Comparison of ENCODE assay signal across 19 cellular contexts in the genomic region with DNA sequence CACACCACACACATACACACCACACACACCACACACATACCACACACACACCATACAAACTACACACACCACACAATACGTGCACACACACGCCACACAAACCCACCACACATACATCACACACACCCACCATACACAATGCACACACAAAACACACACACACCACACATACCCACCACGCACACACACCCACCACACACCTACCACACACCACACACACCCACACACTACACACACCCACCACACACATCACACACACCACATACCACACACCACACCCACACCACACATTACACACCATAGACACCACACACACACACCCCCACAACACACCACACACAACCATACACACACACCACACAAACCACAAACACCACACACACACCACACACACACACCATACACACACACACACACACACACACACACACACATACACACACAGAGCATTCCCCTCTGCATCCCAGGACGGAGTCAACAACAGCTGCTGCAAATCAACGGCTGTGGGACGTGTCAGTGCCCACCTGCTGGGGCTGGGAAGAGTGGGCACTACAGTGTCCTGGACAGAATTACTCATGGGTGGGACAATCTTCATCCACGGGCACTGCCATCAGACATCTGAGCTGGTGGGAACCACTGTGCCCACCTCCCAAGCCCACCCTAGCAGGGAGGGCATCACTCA. TPM values are rescaled to one million over a fixed set of nuclear protein-coding genes. Genes with fewer than 3 reads are reported as not detected.
A peak's percentile ranks its signal among the peaks of the same experiment; 100 is the strongest.
DNase-seq lines count a peak whose midpoint lies in the region; ATAC-seq, FAIRE-seq and TF ChIP-seq lines count a peak whose summit lies in the region.
"Had no signal": no experiment of that assay in that cellular context is flagged by ENCODE, and none has a peak within 500 bp of the region (broad histone marks: within the 10 kb centered on the region; RNA-seq: fewer than 3 reads in every experiment).

No MANE protein-coding gene starts in this region.

- H3K4me3 Mint-ChIP-seq in activated naive CD4-positive, alpha-beta T cell treated with anti-CD3 and anti-CD28 coated beads, Interleukin-2, amount 50 U/mL, for 24 hours = no peak overlapping the region
- H3K4me3 Mint-ChIP-seq in stimulated activated effector memory CD8-positive, alpha-beta T cell treated with anti-CD3 and anti-CD28 coated beads, Interleukin-12 subunit alpha, Interleukin-12 subunit beta, amount 100 ng/mL, for 72 hours = peak overlapping the region; percentile 28
- H3K4me3 Mint-ChIP-seq: T-helper 1 cell treated with Interleukin-12 subunit alpha and Interleukin-12 subunit beta and Interleukin-4 antibody, amounts not matched to agents 30 μg/mL and 1 μg/mL, for 36 hours had no signal

- no peak for DNase-seq in activated naive CD4-positive, alpha-beta T cell (lab: John Stamatoyannopoulos, UW)
- DNase-seq in endothelial cell of umbilical vein (ENCODE audit: low read depth, low spot score) = no peak
- DNase-seq in stimulated activated effector memory CD8-positive, alpha-beta T cell treated with anti-CD3 and anti-CD28 coated beads, Interleukin-12 subunit alpha, Interleukin-12 subunit beta, amount 100 ng/mL, for 72 hours (ENCODE audit: low spot score in 2 of 2) = no peak
- no peak for DNase-seq in kidney
- DNase-seq: CD4-positive, alpha-beta memory T cell; foreskin fibroblast; GOT3; midbrain; NCI-H1105 treated with DMSO at 0.1 percent for 48 hours; OCI-M1; SIG-M5 had no signal

- TF ChIP-seq CTCF in OCI-LY3 (IDR thresholded peaks at IDR 0.05; ENCODE audit: low read depth, low read length) (no peak), endothelial cell of umbilical vein (IDR thresholded peaks at IDR 0.05; ENCODE audit: extremely low read depth in 1 of 2, insufficient read depth in 1 of 2, low read depth in 1 of 2, low read length in 2 of 2) (no peak), kidney (IDR thresholded peaks at IDR 0.05; ENCODE audit: borderline replicate concordance, extremely low read depth, insufficient read depth) (no peak)

- H3K36me3 Mint-ChIP-seq in activated naive CD4-positive, alpha-beta T cell treated with anti-CD3 and anti-CD28 coated beads, Interleukin-2, amount 50 U/mL, for 24 hours = no peaks in the 10 kb centered on the region
- H3K36me3 Mint-ChIP-seq in stimulated activated effector memory CD8-positive, alpha-beta T cell treated with anti-CD3 and anti-CD28 coated beads, Interleukin-12 subunit alpha, Interleukin-12 subunit beta, amount 100 ng/mL, for 72 hours = peaks cover 12% of the 10 kb centered on the region
- H3K36me3 Mint-ChIP-seq: CD4-positive, alpha-beta memory T cell had no signal

- dilution Hi-C loops in endothelial cell of umbilical vein (cut with MboI; ENCODE audit: extremely low pct_ligation_motif_present, low sequenced_read_pairs) = no loop called here

- H3K27ac ChIP-seq in OCI-LY3 (ENCODE audit: low read length) (peak overlapping the region; percentile 74), endothelial cell of umbilical vein (ENCODE audit: insufficient read depth, low read depth, low read length) (no peak overlapping the region), kidney (ENCODE audit: low read depth in 2 of 2, low read length in 2 of 2) (no peak overlapping the region)
- H3K27ac ChIP-seq: colonic mucosa, KMS-11 had no signal

- peak overlapping the region; percentile 83 for H3K4me2 ChIP-seq in OCI-LY3 (ENCODE audit: low read length)
- no peak overlapping the region for H3K4me2 ChIP-seq in endothelial cell of umbilical vein (ENCODE audit: insufficient read depth, low read length)
- H3K4me2 ChIP-seq: KMS-11 had no signal

- no peaks in the 10 kb centered on the region for H3K9me3 ChIP-seq in OCI-LY3 (ENCODE audit: insufficient read depth, low read length)
- no peaks in the 10 kb centered on the region for H3K9me3 ChIP-seq in endothelial cell of umbilical vein (replicated peaks; ENCODE audit: control insufficient read depth, insufficient read depth, low read length)
- H3K9me3 ChIP-seq in kidney (ENCODE audit: control insufficient read depth in 1 of 2, low read length in 2 of 2) = no peaks in the 10 kb centered on the region
- H3K9me3 ChIP-seq: colonic mucosa, upper lobe of left lung had no signal

- H3K36me3 ChIP-seq in OCI-LY3 (replicated peaks; ENCODE audit: low read depth, low read length) (peaks cover 44% of the 10 kb centered on the region), endothelial cell of umbilical vein (ENCODE audit: control insufficient read depth in 2 of 2, extremely low read depth in 1 of 2, insufficient read depth in 2 of 2, low read length in 2 of 2) (no peaks in the 10 kb centered on the region), kidney (ENCODE audit: control insufficient read depth in 1 of 2, insufficient read depth in 2 of 2, low read length in 2 of 2) (no peaks in the 10 kb centered on the region)
- H3K36me3 ChIP-seq: colonic mucosa had no signal

- intact Hi-C loops in endothelial cell of umbilical vein (cut with micrococcal nuclease) (no loop called here), kidney (cut with DNase I) (no loop called here)

- CTCF ChIA-PET in endothelial cell of umbilical vein (lab: Charles Lee) = interaction anchor here (2.3 to 24.5 kb wide), 2 partner anchors 15 to 160 kb away, joined by 16 to 1618 read pairs; no protein-coding TSS in a partner anchor

- H3K9ac ChIP-seq in OCI-LY3 (ENCODE audit: low read length) = peak overlapping the region; percentile 68
- no peak overlapping the region for H3K9ac ChIP-seq in endothelial cell of umbilical vein (replicated peaks; ENCODE audit: extremely low read depth, insufficient read depth, low read length)
- H3K9ac ChIP-seq in kidney (ENCODE audit: low read length in 2 of 2) = no peak overlapping the region
- H3K9ac ChIP-seq: KMS-11 had no signal

- H3K79me2 ChIP-seq in OCI-LY3 (ENCODE audit: low read length) = peaks cover 73% of the 10 kb centered on the region
- H3K79me2 ChIP-seq in endothelial cell of umbilical vein (ENCODE audit: control insufficient read depth, insufficient read depth, low read length) = no peaks in the 10 kb centered on the region

- FAIRE-seq in endothelial cell of umbilical vein (lab: Jason Lieb, UNC) (peak; percentile 71), kidney (lab: Jason Lieb, UNC) (no peak)

- H3K27me3 ChIP-seq in OCI-LY3 (ENCODE audit: low read depth, low read length) (no peaks in the 10 kb centered on the region), endothelial cell of umbilical vein (ENCODE audit: control insufficient read depth in 2 of 2, insufficient read depth in 2 of 2, low read length in 2 of 2) (no peaks in the 10 kb centered on the region)
- H3K27me3 ChIP-seq: colonic mucosa, upper lobe of left lung had no signal

- no peak for ATAC-seq in stimulated activated effector memory CD8-positive, alpha-beta T cell treated with anti-CD3 and anti-CD28 coated beads, Interleukin-12 subunit alpha, Interleukin-12 subunit beta, amount 100 ng/mL, for 72 hours
- ATAC-seq in HG03045 (IDR thresholded peaks at IDR 0.05; ENCODE audit: unreplicated experiment) (no peak), HG02852 (IDR thresholded peaks at IDR 0.05; ENCODE audit: unreplicated experiment) (no peak)

- TF ChIP-seq POLR2A in endothelial cell of umbilical vein (IDR thresholded peaks at IDR 0.05; ENCODE audit: low read depth, low read length) = no peak

- H3K4me3 ChIP-seq in OCI-LY3 (ENCODE audit: low read length) (peak overlapping the region; percentile 75), endothelial cell of umbilical vein (replicated peaks in 1 of 3; ENCODE audit: insufficient read depth in 1 of 3, low read depth in 1 of 3, low read length in 3 of 3) (no peak overlapping the region), kidney (ENCODE audit: low read length in 2 of 2) (no peak overlapping the region)
- H3K4me3 ChIP-seq: colonic mucosa, upper lobe of left lung had no signal

- no peaks in the 10 kb centered on the region for H3K27me3 Mint-ChIP-seq in activated naive CD4-positive, alpha-beta T cell treated with anti-CD3 and anti-CD28 coated beads, Interleukin-2, amount 50 U/mL, for 24 hours
- H3K27me3 Mint-ChIP-seq: CD4-positive, alpha-beta memory T cell had no signal

- no peaks in the 10 kb centered on the region for H3K9me1 ChIP-seq in endothelial cell of umbilical vein (replicated peaks; ENCODE audit: control insufficient read depth, extremely low read depth, insufficient read depth, low read length)

- H3K4me1 Mint-ChIP-seq in activated naive CD4-positive, alpha-beta T cell treated with anti-CD3 and anti-CD28 coated beads, Interleukin-2, amount 50 U/mL, for 24 hours = peaks cover 11% of the 10 kb centered on the region
- H3K4me1 Mint-ChIP-seq in stimulated activated effector memory CD8-positive, alpha-beta T cell treated with anti-CD3 and anti-CD28 coated beads, Interleukin-12 subunit alpha, Interleukin-12 subunit beta, amount 100 ng/mL, for 72 hours = peaks cover 64% of the 10 kb centered on the region

- H4K20me1 ChIP-seq in OCI-LY3 (ENCODE audit: insufficient read depth, low read length) (peaks cover 25% of the 10 kb centered on the region), endothelial cell of umbilical vein (replicated peaks; ENCODE audit: control insufficient read depth, extremely low read depth, insufficient read depth, low read length) (no peaks in the 10 kb centered on the region)

- H3K4me1 ChIP-seq in OCI-LY3 (ENCODE audit: low read length) = peaks cover 78% of the 10 kb centered on the region
- H3K4me1 ChIP-seq in endothelial cell of umbilical vein (ENCODE audit: control insufficient read depth, extremely low read depth, insufficient read depth, low read length) = peaks cover 3% of the 10 kb centered on the region
- H3K4me1 ChIP-seq in kidney (ENCODE audit: control insufficient read depth in 1 of 2, insufficient read depth in 1 of 2, low read depth in 1 of 2, low read length in 2 of 2) = peaks cover 9 to 23% of the 10 kb centered on the region in 2 donors

- POLR2A ChIA-PET in endothelial cell of umbilical vein (lab: Charles Lee) = no interaction called here

- BruUV-seq in endothelial cell of umbilical vein (replicated peaks; lab: Mats Ljungman, UMichigan) = no TSS peak

- no peaks in the 10 kb centered on the region for H3K9me3 Mint-ChIP-seq in activated naive CD4-positive, alpha-beta T cell treated with anti-CD3 and anti-CD28 coated beads, Interleukin-2, amount 50 U/mL, for 24 hours
- H3K9me3 Mint-ChIP-seq in stimulated activated effector memory CD8-positive, alpha-beta T cell treated with anti-CD3 and anti-CD28 coated beads, Interleukin-12 subunit alpha, Interleukin-12 subunit beta, amount 100 ng/mL, for 72 hours = no peaks in the 10 kb centered on the region
- H3K9me3 Mint-ChIP-seq: CD4-positive, alpha-beta memory T cell; T-helper 1 cell treated with Interleukin-12 subunit alpha and Interleukin-12 subunit beta and Interleukin-4 antibody, amounts not matched to agents 30 μg/mL and 1 μg/mL, for 36 hours had no signal

- H2AFZ ChIP-seq in OCI-LY3 (ENCODE audit: low read depth, low read length) = no peak overlapping the region
- no peak overlapping the region for H2AFZ ChIP-seq in endothelial cell of umbilical vein (ENCODE audit: low read depth, low read length)

- H3K27ac Mint-ChIP-seq in activated naive CD4-positive, alpha-beta T cell treated with anti-CD3 and anti-CD28 coated beads, Interleukin-2, amount 50 U/mL, for 24 hours = peak overlapping the region; percentile 71
- peak overlapping the region; percentile 92 for H3K27ac Mint-ChIP-seq in stimulated activated effector memory CD8-positive, alpha-beta T cell treated with anti-CD3 and anti-CD28 coated beads, Interleukin-12 subunit alpha, Interleukin-12 subunit beta, amount 100 ng/mL, for 72 hours

RNA-seq across cellular contexts. Expression of a gene that starts 8.5 kb away (rescaled TPM):
- total RNA-seq in endothelial cell of umbilical vein = 78.2 and 79.4 TPM in 2 replicates
- 29.6 and 31.5 TPM in 2 replicates for polyA plus RNA-seq in endothelial cell of umbilical vein
- 24.4 and 26.7 TPM in 2 replicates for polyA plus RNA-seq in endothelial cell of umbilical vein (2011; cell fraction: cytosol; rRNA removed)
- 46.0 and 57.6 TPM in 2 replicates for polyA plus RNA-seq in endothelial cell of umbilical vein (2011; cell fraction: nucleus; rRNA removed)
- polyA plus RNA-seq in endothelial cell of umbilical vein (2012) = 45.4 and 53.5 TPM in 2 replicates
- 41.5 and 42.9 TPM in 2 replicates for polyA minus RNA-seq in endothelial cell of umbilical vein
- not detected for polyA minus RNA-seq in endothelial cell of umbilical vein (2011; cell fraction: cytosol; rRNA and poly(A)+ RNA removed)
- 32.9 and 44.5 TPM in 2 replicates for polyA minus RNA-seq in endothelial cell of umbilical vein (2011; cell fraction: nucleus; rRNA and poly(A)+ RNA removed)
- 35.3 TPM for total RNA-seq in kidney
- 25.7 TPM for polyA plus RNA-seq in kidney (ENCODE audit: insufficient read depth, low read depth, low replicate concordance)
